24 cellular contexts compared by ENCODE assay signal in genomic region chr14:82419933-82420332, GRCh38.
"Had no signal": no experiment of that assay in that cellular context is flagged by ENCODE, and none has a peak within 500 bp of the region (broad histone marks: within the 10 kb centered on the region; RNA-seq: fewer than 3 reads in every experiment).

No MANE protein-coding gene starts in this region.

- H3K27me3 ChIP-seq: brain microvascular endothelial cell, MG63, Peyer's patch had no signal

- H3K27ac ChIP-seq: brain microvascular endothelial cell, Peyer's patch, RWPE1, VCaP had no signal

- H3K4me1 ChIP-seq: Peyer's patch had no signal

- DNase-seq: activated CD4-positive, alpha-beta memory T cell treated with anti-CD3 and anti-CD28 coated beads for 36 hours; activated CD4-positive, alpha-beta T cell treated with anti-CD3 and anti-CD28 coated beads, Interleukin-2, amount 10 ng/mL, durations not matched to agents 7 days and 5 days; activated CD4-positive, CD25-positive, alpha-beta regulatory T cell; activated CD8-positive, alpha-beta memory T cell treated with anti-CD3 and anti-CD28 coated beads for 24 hours; activated effector memory CD4-positive, alpha-beta T cell treated with anti-CD3 and anti-CD28 coated beads, Interleukin-2, amount 50 U/mL, for 16 hours; activated naive CD4-positive, alpha-beta T cell treated with Interleukin-2 at 50 U/mL for 16 hours; activated T-cell treated with anti-CD3 and anti-CD28 coated beads, Interleukin-2, amount 50 U/mL, for 4 hours; amygdala; brain microvascular endothelial cell; caudate nucleus; MG63; MV-4-11; NCI-H1092 treated with DMSO at 0.1 percent for 48 hours; NCI-H1417 treated with DMSO at 0.1 percent for 48 hours; NCI-H1694; NCI-H2029 treated with DMSO at 0.1 percent for 48 hours; NCI-H510A treated with DMSO at 0.1 percent for 48 hours; NCI-H69; NK-92 treated with Interleukin-12 subunit alpha and Interleukin-12 subunit beta, amount 100 ng/mL, for 24 hours; Peyer's patch; SHP77 treated with DMSO at 0.1 percent for 48 hours; T-helper 9 cell had no signal

- H3K9me3 ChIP-seq: MG63 had no signal

- H3K4me3 ChIP-seq: MG63, Peyer's patch had no signal

- ATAC-seq: activated T-cell treated with anti-CD3 and anti-CD28 coated beads, Interleukin-2, amount 50 U/mL, for 4 hours had no signal

- H3K36me3 ChIP-seq: brain microvascular endothelial cell, MG63, Peyer's patch had no signal
